ENCODE assay signal across 1 cellular context in the genomic region with DNA sequence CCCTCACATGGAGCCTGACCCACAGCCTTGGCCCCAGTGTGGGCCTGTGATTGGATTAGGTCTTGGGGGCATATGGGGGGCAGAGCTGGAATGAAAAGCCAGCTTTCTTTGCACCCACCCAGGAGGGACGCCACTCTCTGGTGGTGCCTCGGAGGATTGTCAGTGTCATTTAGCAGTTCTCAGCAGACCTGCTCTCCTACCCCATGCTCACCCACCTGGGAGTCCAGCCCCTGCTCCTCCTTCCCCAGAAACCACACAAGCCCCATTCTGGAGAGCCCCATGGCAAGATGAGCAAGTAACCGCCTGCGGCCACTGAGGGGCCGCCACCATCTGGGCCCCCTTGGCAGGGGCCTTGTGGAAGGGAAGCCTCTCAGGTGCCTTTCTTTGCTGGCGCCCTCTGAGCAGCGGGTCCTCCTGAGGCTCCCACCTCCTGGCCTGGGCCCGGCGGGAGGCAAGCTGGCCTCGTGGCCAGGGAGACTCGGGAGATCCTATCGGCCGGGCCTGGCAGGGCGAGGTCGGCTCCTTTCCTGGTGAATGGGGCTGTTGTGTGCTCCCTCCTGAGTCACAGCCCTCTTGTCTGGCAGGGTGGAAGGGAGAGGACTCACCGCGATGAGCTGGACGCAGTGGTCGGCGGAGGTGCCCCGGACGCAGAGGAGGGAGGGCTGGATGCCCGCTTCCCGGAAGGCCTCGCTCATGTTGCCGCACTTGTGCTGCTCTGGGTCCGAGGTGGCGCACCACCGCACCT.
TF ChIP-seq lines count a peak whose summit lies in the region.

No MANE protein-coding gene starts in this region.

TF ChIP-seq in HepG2, 621 proteins besides CTCF, POLR2A, EP300 and RAD21:
- TF ChIP-seq, protein P1, sequence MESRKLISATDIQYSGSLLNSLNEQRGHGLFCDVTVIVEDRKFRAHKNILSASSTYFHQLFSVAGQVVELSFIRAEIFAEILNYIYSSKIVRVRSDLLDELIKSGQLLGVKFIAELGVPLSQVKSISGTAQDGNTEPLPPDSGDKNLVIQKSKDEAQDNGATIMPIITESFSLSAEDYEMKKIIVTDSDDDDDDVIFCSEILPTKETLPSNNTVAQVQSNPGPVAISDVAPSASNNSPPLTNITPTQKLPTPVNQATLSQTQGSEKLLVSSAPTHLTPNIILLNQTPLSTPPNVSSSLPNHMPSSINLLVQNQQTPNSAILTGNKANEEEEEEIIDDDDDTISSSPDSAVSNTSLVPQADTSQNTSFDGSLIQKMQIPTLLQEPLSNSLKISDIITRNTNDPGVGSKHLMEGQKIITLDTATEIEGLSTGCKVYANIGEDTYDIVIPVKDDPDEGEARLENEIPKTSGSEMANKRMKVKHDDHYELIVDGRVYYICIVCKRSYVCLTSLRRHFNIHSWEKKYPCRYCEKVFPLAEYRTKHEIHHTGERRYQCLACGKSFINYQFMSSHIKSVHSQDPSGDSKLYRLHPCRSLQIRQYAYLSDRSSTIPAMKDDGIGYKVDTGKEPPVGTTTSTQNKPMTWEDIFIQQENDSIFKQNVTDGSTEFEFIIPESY (CRISPR knock-in tag; IDR thresholded peaks at IDR 0.05) = peak; percentile 60
- TF ChIP-seq ZNF235 (CRISPR knock-in tag; IDR thresholded peaks at IDR 0.05; ENCODE audit: borderline replicate concordance) = no peak
